24 cellular contexts compared by ENCODE assay signal in the genomic region with DNA sequence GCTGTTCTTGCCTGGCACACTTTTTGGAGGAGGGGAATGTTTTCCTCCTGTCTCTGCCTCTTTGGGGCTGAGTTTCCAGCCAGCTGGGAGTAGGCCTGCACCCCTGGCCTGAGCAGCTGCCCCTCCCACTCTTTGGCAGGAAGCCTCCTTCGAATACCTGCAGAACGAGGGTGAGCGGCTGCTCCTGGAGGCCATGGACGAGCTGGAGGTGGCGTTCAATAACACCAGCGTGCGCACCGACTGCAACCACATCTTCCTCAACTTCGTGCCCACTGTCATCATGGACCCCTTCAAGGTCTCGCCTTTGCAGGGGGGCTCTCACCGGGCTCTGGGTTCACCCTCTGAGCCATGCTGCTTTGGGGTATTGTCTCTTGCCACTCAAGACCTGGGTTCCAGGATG.
DNase-seq lines count a peak whose midpoint lies in the region; ATAC-seq and TF ChIP-seq lines count a peak whose summit lies in the region.
"Had no signal": no experiment of that assay in that cellular context is flagged by ENCODE, and none has a peak within 500 bp of the region (broad histone marks: within the 10 kb centered on the region; RNA-seq: fewer than 3 reads in every experiment).

No MANE protein-coding gene starts in this region.

- 91 to 94% methylated on average over 11 of the region's 11 CpGs for WGBS in sigmoid colon, 2 donors

- H3K4me1 Mint-ChIP-seq in activated T-helper 2 cell treated with anti-CD3 and anti-CD28 coated beads, Interferon-gamma antibody, Interleukin-2, Interleukin-4, amounts not matched to agents 10 μg/mL and 5 μg/mL and 100 μg/mL, durations not matched to agents 14 hours and 24 hours and 36 hours (ENCODE audit: low read depth): peaks cover 5% of the 10 kb centered on the region
- H3K4me1 Mint-ChIP-seq: CD14-positive monocyte; CD8-positive, alpha-beta memory T cell; H9 had no signal

- DNase-seq in left ventricle myocardium superior (no peak), right atrium auricular region (ENCODE audit: low spot score) (no peak), sigmoid colon (peak; percentile 62), SHP77 (lab: John Stamatoyannopoulos, UW) (no peak), RKO (ENCODE audit: low spot score) (no peak)
- no peak for DNase-seq in activated T-helper 2 cell treated with anti-CD3 and anti-CD28 coated beads, Interferon-gamma antibody, Interleukin-2, Interleukin-4, amounts not matched to agents 10 μg/mL and 5 μg/mL and 100 μg/mL, durations not matched to agents 14 hours and 24 hours and 36 hours (ENCODE audit: low spot score)
- DNase-seq in activated CD4-positive, alpha-beta T cell treated with anti-CD3 and anti-CD28 coated beads, Interleukin-2, amount 50 U/mL, for 1 hour: no peak
- DNase-seq: 8988T; ACHN; AML-193; BE2C; CD4-positive, alpha-beta T cell; CD8-positive, alpha-beta memory T cell; DMS 273 treated with DMSO at 0.1 percent for 48 hours; DMS79; EL; GDM1; GM23248; H9 had no signal

- H3K27me3 Mint-ChIP-seq in activated T-helper 2 cell treated with anti-CD3 and anti-CD28 coated beads, Interferon-gamma antibody, Interleukin-2, Interleukin-4, amounts not matched to agents 10 μg/mL and 5 μg/mL and 100 μg/mL, durations not matched to agents 14 hours and 24 hours and 36 hours (ENCODE audit: low read depth): no peaks in the 10 kb centered on the region
- H3K27me3 Mint-ChIP-seq: CD4-positive, alpha-beta T cell; CD8-positive, alpha-beta memory T cell had no signal

- H3K27ac ChIP-seq in right atrium auricular region: no peak overlapping the region
- no peak overlapping the region for H3K27ac ChIP-seq in sigmoid colon
- H3K27ac ChIP-seq: A549; BLaER1 treated with 17β-estradiol and CSF1 and Interleukin-3, amounts not matched to agents 10 nM and 100 nM; GM23248 had no signal

- peak; percentile 29 for ATAC-seq in left ventricle myocardium superior
- ATAC-seq: GM12878, HCT116 had no signal

- intact Hi-C loops in left ventricle myocardium superior (cut with micrococcal nuclease): no loop called here
- intact Hi-C loops in activated T-helper 2 cell treated with anti-CD3 and anti-CD28 coated beads, Interferon-gamma antibody, Interleukin-2, Interleukin-4, amounts not matched to agents 10 μg/mL and 5 μg/mL and 100 μg/mL, durations not matched to agents 14 hours and 24 hours and 36 hours (cut with micrococcal nuclease): no loop called here
- intact Hi-C loops in sigmoid colon (cut with DNase I): no loop called here

- H3K4me3 ChIP-seq in right atrium auricular region (no peak overlapping the region), sigmoid colon (no peak overlapping the region)
- H3K4me3 ChIP-seq: A549; BLaER1 treated with 17β-estradiol and CSF1 and Interleukin-3, amounts not matched to agents 10 nM and 100 nM; GM12878; GM23248 had no signal

- peak overlapping the region; percentile 61 for H3K27ac Mint-ChIP-seq in activated T-helper 2 cell treated with anti-CD3 and anti-CD28 coated beads, Interferon-gamma antibody, Interleukin-2, Interleukin-4, amounts not matched to agents 10 μg/mL and 5 μg/mL and 100 μg/mL, durations not matched to agents 14 hours and 24 hours and 36 hours
- H3K27ac Mint-ChIP-seq: CD14-positive monocyte; CD4-positive, alpha-beta T cell; CD8-positive, alpha-beta memory T cell had no signal

- no peak overlapping the region for H3K4me3 Mint-ChIP-seq in activated T-helper 2 cell treated with anti-CD3 and anti-CD28 coated beads, Interferon-gamma antibody, Interleukin-2, Interleukin-4, amounts not matched to agents 10 μg/mL and 5 μg/mL and 100 μg/mL, durations not matched to agents 14 hours and 24 hours and 36 hours (ENCODE audit: low read depth)
- H3K4me3 Mint-ChIP-seq: CD14-positive monocyte; CD4-positive, alpha-beta T cell; CD8-positive, alpha-beta memory T cell; H9 had no signal

- H3K36me3 Mint-ChIP-seq in activated T-helper 2 cell treated with anti-CD3 and anti-CD28 coated beads, Interferon-gamma antibody, Interleukin-2, Interleukin-4, amounts not matched to agents 10 μg/mL and 5 μg/mL and 100 μg/mL, durations not matched to agents 14 hours and 24 hours and 36 hours (ENCODE audit: low read depth): peaks cover 23% of the 10 kb centered on the region

- no peaks in the 10 kb centered on the region for H3K9me3 Mint-ChIP-seq in activated T-helper 2 cell treated with anti-CD3 and anti-CD28 coated beads, Interferon-gamma antibody, Interleukin-2, Interleukin-4, amounts not matched to agents 10 μg/mL and 5 μg/mL and 100 μg/mL, durations not matched to agents 14 hours and 24 hours and 36 hours
- H3K9me3 Mint-ChIP-seq: CD14-positive monocyte; CD4-positive, alpha-beta T cell; CD8-positive, alpha-beta memory T cell; H9 had no signal

- H3K27me3 ChIP-seq in right atrium auricular region (no peaks in the 10 kb centered on the region), sigmoid colon (no peaks in the 10 kb centered on the region)
- H3K27me3 ChIP-seq: BE2C; BLaER1 treated with 17β-estradiol and CSF1 and Interleukin-3, amounts not matched to agents 10 nM and 100 nM had no signal

- peaks cover 96% of the 10 kb centered on the region for H3K36me3 ChIP-seq in right atrium auricular region
- peaks cover 64 to 95% (median 87%) of the 10 kb centered on the region in 4 donors for H3K36me3 ChIP-seq in sigmoid colon
- H3K36me3 ChIP-seq: BE2C had no signal

- no peaks in the 10 kb centered on the region for H3K9me3 ChIP-seq in right atrium auricular region
- H3K9me3 ChIP-seq in sigmoid colon: no peaks in the 10 kb centered on the region
- H3K9me3 ChIP-seq: A549; BE2C; BLaER1 treated with 17β-estradiol and CSF1 and Interleukin-3, amounts not matched to agents 10 nM and 100 nM had no signal

- no peak for TF ChIP-seq POLR2A in sigmoid colon (IDR thresholded peaks at IDR 0.05)

- TF ChIP-seq CTCF in right atrium auricular region (IDR thresholded peaks at IDR 0.05): no peak
- TF ChIP-seq CTCF in sigmoid colon (IDR thresholded peaks at IDR 0.05): no peak

- no peak for TF ChIP-seq EP300 in sigmoid colon (IDR thresholded peaks at IDR 0.05)

- no peaks in the 10 kb centered on the region for H3K4me1 ChIP-seq in right atrium auricular region
- no peaks in the 10 kb centered on the region for H3K4me1 ChIP-seq in sigmoid colon
- H3K4me1 ChIP-seq: A549; BE2C; BLaER1 treated with 17β-estradiol and CSF1 and Interleukin-3, amounts not matched to agents 10 nM and 100 nM had no signal
